9 cellular contexts compared by ENCODE assay signal in the genomic region with DNA sequence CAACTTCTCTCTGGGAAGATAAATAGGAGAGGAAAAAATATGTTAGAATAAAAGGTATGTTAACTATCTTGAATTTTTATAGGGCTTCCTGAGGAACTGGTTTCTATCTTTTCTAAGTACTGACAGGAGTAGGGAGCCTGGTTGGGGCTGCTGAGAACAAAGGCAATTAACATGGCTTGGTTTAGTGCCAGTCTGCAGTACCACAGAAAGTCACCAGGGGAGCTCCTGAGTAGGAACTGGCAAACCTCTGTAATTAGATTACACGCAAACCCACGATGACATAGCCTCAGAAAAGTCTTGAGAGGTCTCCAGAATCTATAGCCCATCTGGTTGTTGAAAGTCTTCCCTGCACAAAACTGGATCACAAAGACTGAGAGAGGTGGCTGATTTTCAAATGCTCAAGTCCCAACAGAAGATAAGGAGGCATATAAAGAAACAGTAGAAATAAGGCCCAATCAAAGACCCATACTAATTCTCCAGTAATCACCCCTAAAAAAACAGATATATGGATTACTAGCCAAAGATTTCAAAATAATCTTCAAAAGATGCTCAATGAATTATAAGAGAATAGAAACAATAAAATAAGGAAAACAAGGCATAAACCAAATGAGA. TPM values are rescaled to one million over a fixed set of nuclear protein-coding genes. Genes with fewer than 3 reads are reported as not detected.
A peak's percentile ranks its signal among the peaks of the same experiment; 100 is the strongest.
DNase-seq lines count a peak whose midpoint lies in the region; FAIRE-seq and TF ChIP-seq lines count a peak whose summit lies in the region.
"Had no signal": no experiment of that assay in that cellular context is flagged by ENCODE, and none has a peak within 500 bp of the region (broad histone marks: within the 10 kb centered on the region; RNA-seq: fewer than 3 reads in every experiment).

No MANE protein-coding gene starts in this region.

- H3K36me3 ChIP-seq in Loucy (ENCODE audit: insufficient read depth, low read length) (no peaks in the 10 kb centered on the region), astrocyte (ENCODE audit: insufficient read depth, low read length) (no peaks in the 10 kb centered on the region)

- H3K27ac ChIP-seq in astrocyte (ENCODE audit: low read depth, low read length) = no peak overlapping the region

- H3K4me3 Mint-ChIP-seq in astrocyte (ENCODE audit: unreplicated experiment) (no peak overlapping the region), nephron progenitor cell (no peak overlapping the region)
- H3K4me3 Mint-ChIP-seq: brain had no signal

- H3K4me1 ChIP-seq in Loucy (ENCODE audit: insufficient read depth, low read length, poor library complexity, severe bottlenecking) (no peaks in the 10 kb centered on the region), astrocyte (ENCODE audit: insufficient read depth, low read length) (no peaks in the 10 kb centered on the region)

- TF ChIP-seq CTCF in Loucy (conservative IDR thresholded peaks at IDR 0.05; ENCODE audit: low read length) = peak; percentile 64
- TF ChIP-seq CTCF in astrocyte (IDR thresholded peaks at IDR 0.05; ENCODE audit: insufficient read depth, low read depth, low read length) = peak; percentile 50
- peak; percentile 52 for TF ChIP-seq CTCF in nephron progenitor cell (IDR thresholded peaks at IDR 0.05)

- H3K27me3 Mint-ChIP-seq in astrocyte (ENCODE audit: low read depth, unreplicated experiment) (no peaks in the 10 kb centered on the region), nephron progenitor cell (ENCODE audit: low read depth, poor library complexity) (no peaks in the 10 kb centered on the region)

- FAIRE-seq in astrocyte (lab: Jason Lieb, UNC) = no peak
- FAIRE-seq in HTR-8/SVneo (lab: Jason Lieb, UNC) = no peak

- H3K27ac Mint-ChIP-seq in astrocyte (ENCODE audit: unreplicated experiment) (no peak overlapping the region), nephron progenitor cell (no peak overlapping the region)
- H3K27ac Mint-ChIP-seq: brain had no signal

- H3K9me3 ChIP-seq in Loucy (ENCODE audit: insufficient read depth, low read depth, low read length) = 0 out of 2 replicates have a peak, but pooled peaks cover 5% of the 10 kb centered on the region
- H3K9me3 ChIP-seq in astrocyte (ENCODE audit: insufficient read depth, low read depth, low read length) = peaks cover 3% of the 10 kb centered on the region

- H3K4me3 ChIP-seq in Loucy (ENCODE audit: low read length, poor library complexity, severe bottlenecking) (no peak overlapping the region), astrocyte (ENCODE audit: insufficient read depth, low read depth, low read length) (no peak overlapping the region)

- no peaks in the 10 kb centered on the region for H3F3A ChIP-seq in Loucy (ENCODE audit: low read depth)

- no peak overlapping the region for H2AFZ ChIP-seq in Loucy (ENCODE audit: low read length)
- no peak overlapping the region for H2AFZ ChIP-seq in astrocyte (ENCODE audit: low read depth, low read length)

- H3K79me2 ChIP-seq in Loucy (ENCODE audit: insufficient read depth, low read length) (no peaks in the 10 kb centered on the region), astrocyte (ENCODE audit: insufficient read depth, low read length) (no peaks in the 10 kb centered on the region)

- H3K9me3 Mint-ChIP-seq in astrocyte (ENCODE audit: unreplicated experiment) (peaks cover 5% of the 10 kb centered on the region), nephron progenitor cell (peaks cover 36% of the 10 kb centered on the region)

- H3K4me2 ChIP-seq in Loucy (ENCODE audit: low read depth, low read length, poor library complexity, severe bottlenecking) (no peak overlapping the region), astrocyte (ENCODE audit: low read length) (no peak overlapping the region)

- no peaks in the 10 kb centered on the region for H3K9me2 ChIP-seq in Loucy (replicated peaks; ENCODE audit: low read depth, low read length)

- no peak overlapping the region for H3K9ac ChIP-seq in Loucy (ENCODE audit: low read depth, low read length, poor library complexity, severe bottlenecking)
- no peak overlapping the region for H3K9ac ChIP-seq in astrocyte (ENCODE audit: low read length)

- H4K20me1 ChIP-seq in Loucy (ENCODE audit: insufficient read depth, low read length, poor library complexity, severe bottlenecking) (no peaks in the 10 kb centered on the region), astrocyte (ENCODE audit: insufficient read depth, low read length) (no peaks in the 10 kb centered on the region)

- no peaks in the 10 kb centered on the region for H3K36me3 Mint-ChIP-seq in astrocyte (ENCODE audit: low read depth, unreplicated experiment)
- H3K36me3 Mint-ChIP-seq in nephron progenitor cell (ENCODE audit: low read depth) = peaks cover 11% of the 10 kb centered on the region
- H3K36me3 Mint-ChIP-seq: brain had no signal

- peak; percentile 49 for DNase-seq in activated CD8-positive, alpha-beta memory T cell treated with anti-CD3 and anti-CD28 coated beads, Interleukin-2, amount 50 U/mL, for 48 hours
- DNase-seq in activated CD8-positive, alpha-beta memory T cell treated with anti-CD3 and anti-CD28 coated beads, Interleukin-2, amount 50 U/mL, for 4 hours = no peak
- DNase-seq in H4 (ENCODE audit: low spot score) (peak; percentile 47), astrocyte (ENCODE audit: low read depth) (no peak), nephron progenitor cell (peak; percentile 47), HTR-8/SVneo (ENCODE audit: insufficient read length, low spot score) (no peak), KG1 (lab: John Stamatoyannopoulos, UW) (no peak)

- H3K4me1 Mint-ChIP-seq in astrocyte (ENCODE audit: low read depth, unreplicated experiment) (peaks cover 2% of the 10 kb centered on the region), nephron progenitor cell (no peaks in the 10 kb centered on the region)
- H3K4me1 Mint-ChIP-seq: brain had no signal

- no peaks in the 10 kb centered on the region for H3K27me3 ChIP-seq in Loucy (ENCODE audit: insufficient read depth, low read length, poor library complexity, severe bottlenecking)
- H3K27me3 ChIP-seq in astrocyte (ENCODE audit: insufficient read depth, low read length) = no peaks in the 10 kb centered on the region

RNA-seq across cellular contexts. Expression of gene CNTNAP4, which starts 11.7 kb away (rescaled TPM):
- total RNA-seq in H4 (2014; rRNA removed; shearing (Covaris generic)) = 2.0 and 2.1 TPM in 2 replicates
- total RNA-seq in astrocyte = not detected in 2 replicates

Comparison
In these comparisons a context has a peak if more than half of its experiments do, and no peak if none do; other contexts are left out.
1. DNase-seq: peak in activated CD8-positive, alpha-beta memory T cell treated with anti-CD3 and anti-CD28 coated beads, Interleukin-2, amount 50 U/mL, for 48 hours (single experiment), H4 (single experiment) and nephron progenitor cell (single experiment); none in activated CD8-positive, alpha-beta memory T cell treated with anti-CD3 and anti-CD28 coated beads, Interleukin-2, amount 50 U/mL, for 4 hours (single experiment), astrocyte (single experiment), HTR-8/SVneo (single experiment) and KG1 (single experiment).
2. Peak in every context shown above with its lines, with median percentiles within 50 percentile points of each other: CTCF ChIP-seq.